In genomic region chr3:64276131-64276530, GRCh38 we compare ENCODE assay signal across 15 cellular contexts. TPM values are rescaled to one million over a fixed set of nuclear protein-coding genes. Genes with fewer than 3 reads are reported as not detected.
DNase-seq lines count a peak whose midpoint lies in the region; ATAC-seq, FAIRE-seq and TF ChIP-seq lines count a peak whose summit lies in the region.
"Had no signal": no experiment of that assay in that cellular context is flagged by ENCODE, and none has a peak within 500 bp of the region (broad histone marks: within the 10 kb centered on the region; RNA-seq: fewer than 3 reads in every experiment).

No MANE protein-coding gene starts in this region.

- H2BK120ac ChIP-seq in trophoblast cell (ENCODE audit: insufficient read depth, low read length, poor library complexity), result no peak overlapping the region

- H3K9ac ChIP-seq in GM12878 (ENCODE audit: control insufficient read depth, insufficient read depth, low read length), result no peak overlapping the region
- H3K9ac ChIP-seq in trophoblast cell (ENCODE audit: low read length), result no peak overlapping the region
- H3K9ac ChIP-seq: BLaER1 treated with 17β-estradiol and CSF1 and Interleukin-3, amounts not matched to agents 10 nM and 100 nM; GM23248 had no signal

- H3K18ac ChIP-seq in trophoblast cell (ENCODE audit: low read length), result no peak overlapping the region

- in situ Hi-C loops in GM12878 (cut with MboI), result no loop called here

- SMC1A ChIA-PET in GM12878 (lab: Charles Lee; ENCODE audit: uncharacterized antibody, unreplicated experiment), result interaction anchor here (0.7 to 1.3 kb wide), 2 partner anchors 121 to 508 kb away, joined by 3 read pairs; no protein-coding TSS in a partner anchor

- no peaks in the 10 kb centered on the region for H3K79me1 ChIP-seq in trophoblast cell (ENCODE audit: low read length)

- H3K4me3 ChIP-seq in GM12878 (no peak overlapping the region), epithelial cell of esophagus (ENCODE audit: low read length) (no peak overlapping the region), trophoblast cell (ENCODE audit: low read depth, low read length) (no peak overlapping the region)
- H3K4me3 ChIP-seq: BLaER1 treated with 17β-estradiol and CSF1 and Interleukin-3, amounts not matched to agents 10 nM and 100 nM; GM23248 had no signal

- H3K27me3 ChIP-seq in GM12878 (replicated peaks in 1 of 2; ENCODE audit: control insufficient read depth in 2 of 2, insufficient read depth in 2 of 2, low read length in 1 of 2) (no peaks in the 10 kb centered on the region; a peak in 1 of 4 replicates), trophoblast cell (ENCODE audit: insufficient read depth, low read length) (no peaks in the 10 kb centered on the region)
- H3K27me3 ChIP-seq: BLaER1 treated with 17β-estradiol and CSF1 and Interleukin-3, amounts not matched to agents 10 nM and 100 nM had no signal

- H4K12ac ChIP-seq in trophoblast cell (ENCODE audit: low read depth, low read length), result no peak overlapping the region

- TF ChIP-seq CTCF in GM12878 (IDR thresholded peaks at IDR 0.05 in 2 of 3, conservative IDR thresholded peaks at IDR 0.05 in 1 of 3; ENCODE audit: control insufficient read depth in 2 of 3, extremely low read depth in 1 of 3, insufficient read depth in 1 of 3, low read depth in 3 of 3, low read length in 3 of 3), result no peak
- no peak for TF ChIP-seq CTCF in epithelial cell of esophagus (IDR thresholded peaks at IDR 0.05; ENCODE audit: insufficient read depth, low read depth, low read length, missing control alignments)

- H3K14ac ChIP-seq in trophoblast cell (ENCODE audit: low read length), result no peak overlapping the region

- peak overlapping the region; percentile 74 for H2BK12ac ChIP-seq in trophoblast cell (ENCODE audit: low read length)

- H4K20me1 ChIP-seq in GM12878 (ENCODE audit: control insufficient read depth, insufficient read depth), result no peaks in the 10 kb centered on the region
- H4K20me1 ChIP-seq: BLaER1 treated with 17β-estradiol and CSF1 and Interleukin-3, amounts not matched to agents 10 nM and 100 nM had no signal

- H3K4me1 ChIP-seq in GM12878 (ENCODE audit: control insufficient read depth, insufficient read depth, low read length) (no peaks in the 10 kb centered on the region), trophoblast cell (ENCODE audit: control insufficient read depth in 1 of 2, insufficient read depth in 2 of 2, low read length in 2 of 2) (peaks cover 0 to 5% of the 10 kb centered on the region in 2 experiments)
- H3K4me1 ChIP-seq: BLaER1 treated with 17β-estradiol and CSF1 and Interleukin-3, amounts not matched to agents 10 nM and 100 nM had no signal

- RAD21 ChIA-PET in GM12878 (lab: Charles Lee; ENCODE audit: unreplicated experiment), result interaction anchor here (1.2 kb wide), 1 partner anchor 22 kb away, joined by 3 read pairs; no protein-coding TSS in a partner anchor

- DNase-seq in NCI-H748 (lab: John Stamatoyannopoulos, UW; ENCODE audit: unreplicated experiment), result peak; percentile 16
- no peak for DNase-seq in NCI-H748 treated with DMSO at 0.1 percent for 48 hours (lab: John Stamatoyannopoulos, UW)
- DNase-seq in GM12878 (ENCODE audit: low read depth, low spot score), result no peak
- peak; percentile 60 for DNase-seq in epithelial cell of esophagus (ENCODE audit: low read depth)
- DNase-seq in trophoblast cell, result no peak
- no peak for DNase-seq in NCI-H345 treated with DMSO at 0.1 percent for 48 hours (lab: John Stamatoyannopoulos, UW; ENCODE audit: unreplicated experiment)
- DNase-seq: ACHN; CD4-positive, CD25-positive, alpha-beta regulatory T cell; DMS53; GF-D8; GM23248; H9 had no signal

- CTCF ChIA-PET in GM12878 (lab: Yijun Ruan, JAX), result interaction anchor here (0.7 kb wide), 1 partner anchor 10 kb away, joined by 3 read pairs; no protein-coding TSS in a partner anchor

- H3K4me2 ChIP-seq in GM12878 (ENCODE audit: control insufficient read depth, insufficient read depth) (no peak overlapping the region), trophoblast cell (ENCODE audit: low read length) (no peak overlapping the region)
- H3K4me2 ChIP-seq: BLaER1 treated with 17β-estradiol and CSF1 and Interleukin-3, amounts not matched to agents 10 nM and 100 nM had no signal

- POLR2A ChIA-PET in GM12878 (lab: Charles Lee), result no interaction called here

- no peak overlapping the region for H4K8ac ChIP-seq in trophoblast cell (ENCODE audit: low read depth, low read length)

- intact Hi-C loops in GM12878 (cut with micrococcal nuclease; ENCODE audit: unreplicated experiment), result no loop called here

- no peak overlapping the region for H3K4ac ChIP-seq in trophoblast cell (ENCODE audit: low read depth, low read length)

- TF ChIP-seq POLR2A in GM12878 (IDR thresholded peaks at IDR 0.05; ENCODE audit: low read depth, low read length), result no peak

- no peak for TF ChIP-seq RAD21 in GM12878 (IDR thresholded peaks at IDR 0.05; ENCODE audit: insufficient read depth, low read depth, low read length)

- TF ChIP-seq EP300 in GM12878 (IDR thresholded peaks at IDR 0.05; ENCODE audit: borderline replicate concordance in 1 of 2, control insufficient read depth in 1 of 2, low read depth in 2 of 2, low read length in 2 of 2), result no peak

- H3K36me3 ChIP-seq in GM12878 (ENCODE audit: control insufficient read depth in 2 of 2, insufficient read depth in 2 of 2, low read length in 1 of 2), result no peaks in the 10 kb centered on the region
- H3K36me3 ChIP-seq in trophoblast cell (ENCODE audit: control insufficient read depth in 1 of 2, insufficient read depth in 2 of 2, low read length in 2 of 2), result no peaks in the 10 kb centered on the region
- H3K36me3 ChIP-seq: BLaER1 treated with 17β-estradiol and CSF1 and Interleukin-3, amounts not matched to agents 10 nM and 100 nM had no signal

- H2AK5ac ChIP-seq in trophoblast cell (ENCODE audit: low read length), result peak overlapping the region; percentile 71

- no peak for ATAC-seq in GM12878
- no peak for ATAC-seq in HG03342 (IDR thresholded peaks at IDR 0.05; ENCODE audit: unreplicated experiment)

- H3K9me3 ChIP-seq in GM12878 (replicated peaks; ENCODE audit: control insufficient read depth, insufficient read depth, low read length) (no peaks in the 10 kb centered on the region), trophoblast cell (ENCODE audit: insufficient read depth, low read depth, low read length) (no peaks in the 10 kb centered on the region)

- H2AFZ ChIP-seq in GM12878 (ENCODE audit: control insufficient read depth, low read depth, low read length), result no peak overlapping the region
- H2AFZ ChIP-seq in trophoblast cell (ENCODE audit: insufficient read depth, low read length, poor library complexity), result no peak overlapping the region
- H2AFZ ChIP-seq: GM23248 had no signal

- H3K23ac ChIP-seq in trophoblast cell (ENCODE audit: low read length), result no peak overlapping the region

- H3K79me2 ChIP-seq in GM12878 (ENCODE audit: control insufficient read depth, insufficient read depth, low read length), result no peaks in the 10 kb centered on the region
- H3K79me2 ChIP-seq in trophoblast cell (ENCODE audit: control insufficient read depth, insufficient read depth, low read length, poor library complexity), result no peaks in the 10 kb centered on the region

- peak overlapping the region; percentile 28 for H2BK5ac ChIP-seq in trophoblast cell (ENCODE audit: low read depth, low read length, poor library complexity)

- H3K27ac ChIP-seq in GM12878 (ENCODE audit: control insufficient read depth, insufficient read depth) (no peak overlapping the region), trophoblast cell (ENCODE audit: low read depth, low read length) (no peak overlapping the region)
- H3K27ac ChIP-seq: BLaER1 treated with 17β-estradiol and CSF1 and Interleukin-3, amounts not matched to agents 10 nM and 100 nM; GM23248; HL-60 had no signal

- peak overlapping the region; percentile 67 for H4K91ac ChIP-seq in trophoblast cell (ENCODE audit: low read depth, low read length)

- 21% methylated on average over 3 of the region's 3 CpGs for WGBS in GM12878 (ENCODE audit: insufficient coverage, insufficient replicate concordance, low lambda C conversion rate, missing lambda C conversion rate)
- no CpG with 5 or more reads among the region's 3 CpGs for WGBS in trophoblast cell (ENCODE audit: extremely low coverage, insufficient coverage, insufficient read length)

- no TSS peak for BruUV-seq in GM12878 (replicated peaks; lab: Mats Ljungman, UMichigan)

- FAIRE-seq in GM12878 (lab: Jason Lieb, UNC), result no peak

RNA-seq across cellular contexts. Expression of gene PRICKLE2, which starts 50.9 kb away (rescaled TPM):
- total RNA-seq in GM12878 (2013; cell fraction: nucleolus; rRNA removed), result 60.1 and 73.5 TPM in 2 replicates
- total RNA-seq in GM12878 (2014; rRNA removed), result 0.98 and 1.6 TPM in 2 replicates
- 1.2 and 1.5 TPM in 2 replicates for total RNA-seq in GM12878 (2014; rRNA removed; fragmentation: Illumina TruSeq; extraction: Trizol)
- 1.1 and 1.5 TPM in 2 replicates for total RNA-seq in GM12878 (2021)
- polyA plus RNA-seq in GM12878 (2011; ENCODE audit: low read depth), result 0.20 TPM
- 2.6 TPM in 2 replicates for polyA plus RNA-seq in GM12878 (2011; rRNA removed)
- polyA plus RNA-seq in GM12878 (2011; cell fraction: cytosol; rRNA removed), result 1.6 TPM in 2 replicates
- 6.6 and 6.8 TPM in 2 replicates for polyA plus RNA-seq in GM12878 (2011; cell fraction: nucleus; rRNA removed)
- polyA plus RNA-seq in GM12878 (2012), result 0.27 and 0.35 TPM in 2 replicates
- polyA plus RNA-seq in GM12878 (2014; fragmentation: Illumina TruSeq; extraction: Trizol), result 0.71 and 0.78 TPM in 2 replicates
- under 1 TPM; 0.11 to 0.24 TPM for polyA plus RNA-seq in GM12878 (2014; fragmentation: Nextera tagmentation; extraction: Ambion mirVana)
- 0.56 and 0.68 TPM in 2 replicates for polyA plus RNA-seq in GM12878 (2014; rRNA removed)
- polyA plus RNA-seq in GM12878 (2016; fragmentation: Nextera tagmentation; extraction: Ambion mirVana), result under 1 TPM; 0.63 to 0.66 TPM
- polyA minus RNA-seq in GM12878 (2011; rRNA and poly(A)+ RNA removed), result 6.0 and 7.1 TPM in 2 replicates
- 1.7 and 2.0 TPM in 2 replicates for polyA minus RNA-seq in GM12878 (2011; cell fraction: cytosol; rRNA and poly(A)+ RNA removed)
- polyA minus RNA-seq in GM12878 (2011; cell fraction: nucleus; rRNA and poly(A)+ RNA removed), result 9.2 and 10.8 TPM in 2 replicates
- polyA plus RNA-seq in trophoblast cell (2013), result 24.6 and 25.1 TPM in 2 replicates
- polyA plus RNA-seq: CD4-positive, CD25-positive, alpha-beta regulatory T cell had no signal

Comparison
In these comparisons a context has a peak if more than half of its experiments do, and no peak if none do; other contexts are left out.
1. DNase-seq: peak in NCI-H748 (single experiment) and epithelial cell of esophagus (single experiment); none in NCI-H748 treated with DMSO at 0.1 percent for 48 hours (single experiment), GM12878 (single experiment), trophoblast cell (0 of 2) and NCI-H345 treated with DMSO at 0.1 percent for 48 hours (single experiment).